Comparison of ENCODE assay signal across 17 cellular contexts in genomic region chr12:70839544-70839943, GRCh38.
DNase-seq lines count a peak whose midpoint lies in the region; ATAC-seq, FAIRE-seq and TF ChIP-seq lines count a peak whose summit lies in the region.
"Had no signal": no experiment of that assay in that cellular context is flagged by ENCODE, and none has a peak within 500 bp of the region (broad histone marks: within the 10 kb centered on the region; RNA-seq: fewer than 3 reads in every experiment).

No MANE protein-coding gene starts in this region.

- no peak overlapping the region for H2BK5ac ChIP-seq in H1 (ENCODE audit: low read depth, low read length)
- no peak overlapping the region for H2BK5ac ChIP-seq in mesendoderm (ENCODE audit: low read length)

- H3K23ac ChIP-seq in H1 (ENCODE audit: insufficient read length) (no peak overlapping the region), mesendoderm (ENCODE audit: low read length) (no peak overlapping the region)

- H3K27me3 ChIP-seq in Loucy (ENCODE audit: insufficient read depth, low read length, poor library complexity, severe bottlenecking) (no peaks in the 10 kb centered on the region), H1 (replicated peaks in 1 of 4; ENCODE audit: control insufficient read depth in 3 of 4, extremely low read depth in 1 of 4, insufficient read depth in 3 of 4, low read length in 3 of 4) (no peaks in the 10 kb centered on the region), mesendoderm (ENCODE audit: insufficient read depth, low read length, poor library complexity) (no peaks in the 10 kb centered on the region), psoas muscle (ENCODE audit: insufficient read depth in 3 of 3, low read length in 2 of 3) (no peaks in the 10 kb centered on the region)
- H3K27me3 ChIP-seq: SJCRH30 had no signal

- H3K4me3 ChIP-seq in Loucy (ENCODE audit: low read length, poor library complexity, severe bottlenecking) (no peak overlapping the region), H1 (ENCODE audit: extremely low read depth in 1 of 4, insufficient read depth in 2 of 4, low read depth in 3 of 4, low read length in 4 of 4) (no peak overlapping the region), mesendoderm (ENCODE audit: low read length) (no peak overlapping the region), psoas muscle (no peak overlapping the region)
- H3K4me3 ChIP-seq: SJCRH30 had no signal

- no peak overlapping the region for H3K9ac ChIP-seq in Loucy (ENCODE audit: low read depth, low read length, poor library complexity, severe bottlenecking)
- H3K9ac ChIP-seq in H1 (replicated peaks in 1 of 4; ENCODE audit: extremely low read depth in 1 of 4, low read depth in 3 of 4, low read length in 3 of 4), result no peak overlapping the region
- H3K9ac ChIP-seq in mesendoderm (ENCODE audit: low read length), result no peak overlapping the region
- H3K9ac ChIP-seq: KMS-11 had no signal

- H3K4ac ChIP-seq in H1 (replicated peaks; ENCODE audit: insufficient read length, low read depth, low read length), result no peak overlapping the region
- H3K4ac ChIP-seq in mesendoderm (ENCODE audit: low read depth, low read length), result no peak overlapping the region

- no peaks in the 10 kb centered on the region for H3K79me2 ChIP-seq in Loucy (ENCODE audit: insufficient read depth, low read length)
- no peaks in the 10 kb centered on the region for H3K79me2 ChIP-seq in H1 (ENCODE audit: control insufficient read depth in 1 of 2, insufficient read depth in 2 of 2, low read length in 2 of 2)
- no peaks in the 10 kb centered on the region for H3K79me2 ChIP-seq in mesendoderm (ENCODE audit: control insufficient read depth, insufficient read depth, low read length)

- no peaks in the 10 kb centered on the region for H3K23me2 ChIP-seq in H1 (ENCODE audit: low read depth, low read length)

- TF ChIP-seq EP300 in H1 (IDR thresholded peaks at IDR 0.05; ENCODE audit: borderline replicate concordance in 1 of 2, low read depth in 2 of 2, low read length in 2 of 2), result no peak

- no peaks in the 10 kb centered on the region for H3K36me3 Mint-ChIP-seq in Calu3 (ENCODE audit: insufficient read depth, unreplicated experiment)
- no peaks in the 10 kb centered on the region for H3K36me3 Mint-ChIP-seq in activated CD8-positive, alpha-beta T cell treated with anti-CD3 and anti-CD28 coated beads for 36 hours (ENCODE audit: low read depth)

- H3F3A ChIP-seq in Loucy (ENCODE audit: low read depth), result no peaks in the 10 kb centered on the region

- no peaks in the 10 kb centered on the region for H3K27me3 Mint-ChIP-seq in Calu3 (ENCODE audit: unreplicated experiment)
- H3K27me3 Mint-ChIP-seq in activated CD8-positive, alpha-beta T cell treated with anti-CD3 and anti-CD28 coated beads for 36 hours, result peaks cover 2% of the 10 kb centered on the region
- H3K27me3 Mint-ChIP-seq: CD4-positive, alpha-beta T cell had no signal

- H3K4me1 ChIP-seq in Loucy (ENCODE audit: insufficient read depth, low read length, poor library complexity, severe bottlenecking), result peaks cover 24% of the 10 kb centered on the region
- H3K4me1 ChIP-seq in H1 (replicated peaks in 1 of 4; ENCODE audit: control insufficient read depth in 3 of 4, insufficient read depth in 4 of 4, low read length in 3 of 4), result no peaks in the 10 kb centered on the region
- no peaks in the 10 kb centered on the region for H3K4me1 ChIP-seq in mesendoderm (ENCODE audit: control insufficient read depth, low read depth, low read length)
- no peaks in the 10 kb centered on the region for H3K4me1 ChIP-seq in psoas muscle

- H4K5ac ChIP-seq in H1 (ENCODE audit: insufficient read length, low read depth, low read length), result no peak overlapping the region
- no peak overlapping the region for H4K5ac ChIP-seq in mesendoderm (ENCODE audit: low read length)

- H2AK5ac ChIP-seq in H1 (ENCODE audit: low read depth, low read length) (no peak overlapping the region), mesendoderm (ENCODE audit: low read length) (no peak overlapping the region)

- H3K36me3 ChIP-seq in Loucy (ENCODE audit: insufficient read depth, low read length), result no peaks in the 10 kb centered on the region
- H3K36me3 ChIP-seq in H1 (ENCODE audit: control insufficient read depth in 2 of 4, insufficient read depth in 4 of 4, low read length in 3 of 4), result no peaks in the 10 kb centered on the region
- H3K36me3 ChIP-seq in mesendoderm (ENCODE audit: control insufficient read depth, insufficient read depth, low read length), result no peaks in the 10 kb centered on the region
- H3K36me3 ChIP-seq in psoas muscle (ENCODE audit: insufficient read depth in 1 of 2, low read depth in 1 of 2), result no peaks in the 10 kb centered on the region
- H3K36me3 ChIP-seq: SJCRH30 had no signal

- H3K56ac ChIP-seq in H1 (replicated peaks; ENCODE audit: insufficient read length, low read depth, low read length) (no peak overlapping the region), mesendoderm (ENCODE audit: low read length) (no peak overlapping the region)

- ATAC-seq in Right ventricle myocardium superior (ENCODE audit: poor library complexity), result no peak
- ATAC-seq in HG03139 (IDR thresholded peaks at IDR 0.05; ENCODE audit: unreplicated experiment), result no peak
- ATAC-seq in activated CD8-positive, alpha-beta T cell treated with anti-CD3 and anti-CD28 coated beads for 36 hours, result no peak
- ATAC-seq in psoas muscle, result no peak

- H2BK12ac ChIP-seq in H1 (ENCODE audit: low read depth, low read length), result no peak overlapping the region

- H3K27ac Mint-ChIP-seq in Calu3 (ENCODE audit: unreplicated experiment), result no peak overlapping the region
- H3K27ac Mint-ChIP-seq in activated CD8-positive, alpha-beta T cell treated with anti-CD3 and anti-CD28 coated beads for 36 hours, result no peak overlapping the region
- H3K27ac Mint-ChIP-seq: CD4-positive, alpha-beta T cell had no signal

- WGBS in H1 (ENCODE audit: extremely low coverage in 1 of 2, insufficient coverage in 1 of 2, insufficient read length in 1 of 2, insufficient replicate concordance in 2 of 2, low coverage in 1 of 2, low lambda C conversion rate in 2 of 2, missing lambda C conversion rate in 1 of 2), 2 experiments, result 68% methylated on average over 3 of the region's 3 CpGs; no CpG with 5 or more reads in 1 of the 2 experiments
- no CpG with 5 or more reads among the region's 3 CpGs for WGBS in mesendoderm (ENCODE audit: extremely low coverage, insufficient coverage, low lambda C conversion rate)
- 77 to 81% (median 78%) methylated on average over 3 of the region's 3 CpGs for WGBS in psoas muscle, 3 donors

- FAIRE-seq in H1 (lab: Jason Lieb, UNC), result no peak

- H2BK15ac ChIP-seq in H1 (ENCODE audit: low read length) (no peak overlapping the region), mesendoderm (replicated peaks; ENCODE audit: low read depth) (no peak overlapping the region)

- H2BK20ac ChIP-seq in H1 (ENCODE audit: low read length), result no peak overlapping the region

- H3K79me1 ChIP-seq in H1 (ENCODE audit: low read depth, low read length) (no peaks in the 10 kb centered on the region), mesendoderm (ENCODE audit: low read length) (no peaks in the 10 kb centered on the region)

- no peak for TF ChIP-seq CTCF in Calu3 (IDR thresholded peaks at IDR 0.05; ENCODE audit: unreplicated experiment)
- peak; percentile 44 for TF ChIP-seq CTCF in Loucy (conservative IDR thresholded peaks at IDR 0.05; ENCODE audit: low read length)
- peak in 2 of 3 experiments; percentile 21 to 45; a peak in 2 of 4 replicates for TF ChIP-seq CTCF in H1 (IDR thresholded peaks at IDR 0.05; ENCODE audit: control extremely low read depth in 1 of 3, insufficient read depth in 1 of 3, low read depth in 1 of 3, low read length in 3 of 3)
- no peak for TF ChIP-seq CTCF in activated CD8-positive, alpha-beta T cell treated with anti-CD3 and anti-CD28 coated beads for 36 hours (IDR thresholded peaks at IDR 0.05)
- no peak for TF ChIP-seq CTCF in psoas muscle (IDR thresholded peaks at IDR 0.05)

- intact Hi-C loops in Calu3 (cut with micrococcal nuclease; ENCODE audit: unreplicated experiment), result no loop called here
- intact Hi-C loops in Right ventricle myocardium superior (cut with DNase I), result no loop called here
- intact Hi-C loops in activated CD8-positive, alpha-beta T cell treated with anti-CD3 and anti-CD28 coated beads for 36 hours (cut with micrococcal nuclease), result no loop called here
- intact Hi-C loops in psoas muscle (cut with DNase I), result no loop called here

- DNase-seq in Calu3, result peak; percentile 8
- no peak for DNase-seq in H1 (ENCODE audit: low read depth in 1 of 2, low spot score in 2 of 2)
- peak; percentile 28 for DNase-seq in mesendoderm
- DNase-seq in Right ventricle myocardium superior, result no peak
- DNase-seq in activated CD8-positive, alpha-beta T cell treated with anti-CD3 and anti-CD28 coated beads for 36 hours, result no peak
- no peak for DNase-seq in psoas muscle
- DNase-seq: CD4-positive, alpha-beta T cell; NCI-H1105 treated with DMSO at 0.1 percent for 48 hours; NCI-H1694 treated with DMSO at 0.1 percent for 48 hours; NCI-H226; NCI-H524 treated with DMSO at 0.1 percent for 48 hours; NK-92 treated with Interleukin-12 subunit alpha and Interleukin-12 subunit beta, amount 100 ng/mL, for 24 hours; RPMI8226; SJCRH30 had no signal

- no peak overlapping the region for H3K4me3 Mint-ChIP-seq in Calu3 (ENCODE audit: low read depth, unreplicated experiment)
- H3K4me3 Mint-ChIP-seq in activated CD8-positive, alpha-beta T cell treated with anti-CD3 and anti-CD28 coated beads for 36 hours, result no peak overlapping the region
- H3K4me3 Mint-ChIP-seq: CD4-positive, alpha-beta T cell had no signal

- CTCF ChIA-PET in Calu3 (lab: Charles Lee), result no interaction called here
- CTCF ChIA-PET in H1 (lab: Charles Lee; ENCODE audit: partially characterized antibody), result interaction anchor here (0.6 to 3.0 kb wide), 14 partner anchors 9 to 156 kb away, joined by 3 to 18 read pairs (median 4); no protein-coding TSS in a partner anchor
- CTCF ChIA-PET in activated CD8-positive, alpha-beta T cell treated with anti-CD3 and anti-CD28 coated beads for 36 hours (lab: Charles Lee), result no interaction called here

- no peak overlapping the region for H3K14ac ChIP-seq in H1 (ENCODE audit: insufficient read length)

- no peak overlapping the region for H4K8ac ChIP-seq in H1 (ENCODE audit: extremely low read depth, insufficient read depth, low read length)
- no peak overlapping the region for H4K8ac ChIP-seq in mesendoderm (ENCODE audit: low read depth, low read length)

- no TSS peak for BruUV-seq in Calu3 (replicated peaks; lab: Mats Ljungman, UMichigan)

- H2BK120ac ChIP-seq in H1 (replicated peaks; ENCODE audit: low read depth, low read length), result no peak overlapping the region
- no peak overlapping the region for H2BK120ac ChIP-seq in mesendoderm (ENCODE audit: low read depth, low read length)

- TF ChIP-seq POLR2A in H1 (IDR thresholded peaks at IDR 0.05; ENCODE audit: control extremely low read depth in 1 of 2, low read depth in 2 of 2, low read length in 2 of 2), result no peak

- H3K18ac ChIP-seq in H1 (ENCODE audit: extremely low read depth, low read length) (no peak overlapping the region), mesendoderm (ENCODE audit: low read length) (no peak overlapping the region)

- H4K91ac ChIP-seq in H1 (replicated peaks; ENCODE audit: insufficient read length, low read length), result no peak overlapping the region

- H4K20me1 ChIP-seq in Loucy (ENCODE audit: insufficient read depth, low read length, poor library complexity, severe bottlenecking), result no peaks in the 10 kb centered on the region
- no peaks in the 10 kb centered on the region for H4K20me1 ChIP-seq in H1 (replicated peaks in 1 of 2; ENCODE audit: control insufficient read depth in 1 of 2, insufficient read depth in 2 of 2, low read length in 2 of 2)

- H3K9me3 Mint-ChIP-seq in Calu3 (ENCODE audit: low read depth, unreplicated experiment), result no peaks in the 10 kb centered on the region
- H3K9me3 Mint-ChIP-seq in activated CD8-positive, alpha-beta T cell treated with anti-CD3 and anti-CD28 coated beads for 36 hours, result no peaks in the 10 kb centered on the region
- H3K9me3 Mint-ChIP-seq: CD4-positive, alpha-beta T cell had no signal

- no peaks in the 10 kb centered on the region for H3K9me2 ChIP-seq in Loucy (replicated peaks; ENCODE audit: low read depth, low read length)

- H2AFZ ChIP-seq in Loucy (ENCODE audit: low read length) (no peak overlapping the region), H1 (ENCODE audit: low read length) (no peak overlapping the region)

- H3K9me3 ChIP-seq in Loucy (ENCODE audit: insufficient read depth, low read depth, low read length) (no peaks in the 10 kb centered on the region), H1 (ENCODE audit: insufficient read depth in 2 of 2, low read depth in 1 of 2, low read length in 1 of 2) (no peaks in the 10 kb centered on the region), psoas muscle (no peaks in the 10 kb centered on the region)
- H3K9me3 ChIP-seq: SJCRH30 had no signal

- H3K27ac ChIP-seq in H1 (ENCODE audit: low read depth, low read length) (no peak overlapping the region), mesendoderm (ENCODE audit: low read depth, low read length) (no peak overlapping the region), psoas muscle (no peak overlapping the region)
- H3K27ac ChIP-seq: KMS-11, SJCRH30 had no signal

- peak; percentile 35 to 47 for TF ChIP-seq RAD21 in H1 (IDR thresholded peaks at IDR 0.05 in 1 of 2, conservative IDR thresholded peaks at IDR 0.05 in 1 of 2; ENCODE audit: low read depth in 2 of 2, low read length in 2 of 2)

- H3K4me2 ChIP-seq in Loucy (ENCODE audit: low read depth, low read length, poor library complexity, severe bottlenecking) (no peak overlapping the region), H1 (ENCODE audit: insufficient read depth in 1 of 2, low read depth in 2 of 2, low read length in 2 of 2) (no peak overlapping the region), mesendoderm (ENCODE audit: low read length) (no peak overlapping the region)
- H3K4me2 ChIP-seq: KMS-11 had no signal

- peaks cover 9% of the 10 kb centered on the region for H3K4me1 Mint-ChIP-seq in Calu3 (ENCODE audit: low read depth, unreplicated experiment)
- H3K4me1 Mint-ChIP-seq in activated CD8-positive, alpha-beta T cell treated with anti-CD3 and anti-CD28 coated beads for 36 hours (ENCODE audit: low read depth), result no peaks in the 10 kb centered on the region

- POLR2A ChIA-PET in H1 (lab: Charles Lee; ENCODE audit: partially characterized antibody), result no interaction called here
- POLR2A ChIA-PET in activated CD8-positive, alpha-beta T cell treated with anti-CD3 and anti-CD28 coated beads for 36 hours (lab: Charles Lee), result no interaction called here

Comparison
In these comparisons a context has a peak if more than half of its experiments do, and no peak if none do; other contexts are left out.
1. DNase-seq: peak in Calu3 (single experiment) and mesendoderm (single experiment); none in H1 (0 of 2), Right ventricle myocardium superior (single experiment), activated CD8-positive, alpha-beta T cell treated with anti-CD3 and anti-CD28 coated beads for 36 hours (single experiment) and psoas muscle (0 of 2).
2. CTCF ChIP-seq: peak in Loucy (single experiment) and H1 (2 of 3); none in Calu3 (single experiment), activated CD8-positive, alpha-beta T cell treated with anti-CD3 and anti-CD28 coated beads for 36 hours (single experiment) and psoas muscle (single experiment).